1 cellular context compared by ENCODE assay signal in genomic region chr15:63073497-63074172, GRCh38.
TF ChIP-seq lines count a peak whose summit lies in the region.

No MANE protein-coding gene starts in this region.

TF ChIP-seq in K562, 482 proteins besides CTCF, POLR2A, EP300 and RAD21 (continued from another document):
- TF ChIP-seq ATF7 (IDR thresholded peaks at IDR 0.05), result peak; percentile 70
TF ChIP-seq in K562: peak in this region for 17.
